Comparison of ENCODE assay signal across 8 cellular contexts in genomic region chr7:17530741-17531417, GRCh38.
A peak's percentile ranks its signal among the peaks of the same experiment; 100 is the strongest.
DNase-seq lines count a peak whose midpoint lies in the region; ATAC-seq and TF ChIP-seq lines count a peak whose summit lies in the region.

No MANE protein-coding gene starts in this region.

- TF ChIP-seq RAD21 in IMR-90 (IDR thresholded peaks at IDR 0.05; ENCODE audit: low read length): peak; percentile 41

- H3K4me1 ChIP-seq in IMR-90 (ENCODE audit: control insufficient read depth, insufficient read depth, low read length): peaks cover 9% of the 10 kb centered on the region
- peaks cover 0 to 8% (median 1%) of the 10 kb centered on the region in 6 donors for H3K4me1 ChIP-seq in spleen

- H3K9me3 ChIP-seq in IMR-90 (ENCODE audit: control insufficient read depth, insufficient read depth, low read length) (no peaks in the 10 kb centered on the region), spleen (no peaks in the 10 kb centered on the region)

- ATAC-seq in GM18907 (IDR thresholded peaks at IDR 0.05; ENCODE audit: unreplicated experiment): peak; percentile 80
- ATAC-seq in IMR-90 (ENCODE audit: low read depth): 0 out of 2 replicates have a peak, but pooled peaks have one; percentile 14
- ATAC-seq in stimulated activated memory B cell treated with anti-CD40 and anti-IgM and Interleukin-4, amounts not matched to agents 10 μg/mL and 1 μg/mL and 100 μg/mL, for 72 hours: no peak

- no peaks in the 10 kb centered on the region for H3K79me1 ChIP-seq in IMR-90 (ENCODE audit: low read depth in 1 of 2, low read length in 2 of 2)

- H3K27me3 Mint-ChIP-seq in stimulated activated memory B cell treated with anti-CD40 and anti-IgM and Interleukin-4, amounts not matched to agents 10 μg/mL and 1 μg/mL and 100 μg/mL, for 72 hours: no peaks in the 10 kb centered on the region

- no peak overlapping the region for H2AK9ac ChIP-seq in IMR-90 (replicated peaks; ENCODE audit: low read depth, low read length, poor library complexity)

- H3K4me2 ChIP-seq in IMR-90 (ENCODE audit: low read depth, low read length): no peak overlapping the region

- in situ Hi-C loops in IMR-90 (cut with MboI; ENCODE audit: low sequenced_read_pairs): no loop called here

- H4K5ac ChIP-seq in IMR-90 (ENCODE audit: low read depth, low read length): no peak overlapping the region

- no peak for DNase-seq in AG10803 (ENCODE audit: low read depth)
- peak; percentile 15 for DNase-seq in IMR-90
- DNase-seq in choroid plexus epithelial cell (ENCODE audit: low read depth): peak; percentile 72
- DNase-seq in spleen: no peak
- no peak for DNase-seq in erythroblast (lab: John Stamatoyannopoulos, UW)
- no peak for DNase-seq in NCI-H187 treated with DMSO at 0.1 percent for 48 hours (lab: John Stamatoyannopoulos, UW)

- H3K4ac ChIP-seq in IMR-90 (ENCODE audit: low read depth, low read length): no peak overlapping the region; the same call in 1 of the 2 replicates

- peak overlapping the region; percentile 60; the same call in 2 of the 3 replicates for H2BK15ac ChIP-seq in IMR-90 (ENCODE audit: low read depth, low read length)

- H3K36me3 ChIP-seq in IMR-90 (ENCODE audit: control insufficient read depth, insufficient read depth, low read length) (no peaks in the 10 kb centered on the region), spleen (no peaks in the 10 kb centered on the region)

- peak overlapping the region; percentile 44; the same call in 1 of the 2 replicates for H2AK5ac ChIP-seq in IMR-90 (ENCODE audit: low read depth, low read length)

- no peaks in the 10 kb centered on the region for H3K9me3 Mint-ChIP-seq in stimulated activated memory B cell treated with anti-CD40 and anti-IgM and Interleukin-4, amounts not matched to agents 10 μg/mL and 1 μg/mL and 100 μg/mL, for 72 hours

- TF ChIP-seq CTCF in AG10803 (conservative IDR thresholded peaks at IDR 0.05; ENCODE audit: low read length) (peak; percentile 8), IMR-90 (conservative IDR thresholded peaks at IDR 0.05; ENCODE audit: low read depth, low read length) (peak; percentile 41), choroid plexus epithelial cell (conservative IDR thresholded peaks at IDR 0.05; ENCODE audit: low read depth, low read length) (peak; percentile 32), spleen (IDR thresholded peaks at IDR 0.05 in 8 of 11, conservative IDR thresholded peaks at IDR 0.05 in 3 of 11) (peak in 6 of 11 experiments; percentile 10 to 41 (median 18))

- H3K36me3 Mint-ChIP-seq in stimulated activated memory B cell treated with anti-CD40 and anti-IgM and Interleukin-4, amounts not matched to agents 10 μg/mL and 1 μg/mL and 100 μg/mL, for 72 hours: no peaks in the 10 kb centered on the region

- H3K27me3 ChIP-seq in IMR-90 (ENCODE audit: control insufficient read depth, insufficient read depth, low read length) (no peaks in the 10 kb centered on the region), spleen (replicated peaks in 1 of 7) (no peaks in the 10 kb centered on the region)

- dilution Hi-C loops in IMR-90 (cut with HindIII; ENCODE audit: low sequenced_read_pairs, unreplicated experiment): no loop called here

- no peak overlapping the region for H3K27ac Mint-ChIP-seq in stimulated activated memory B cell treated with anti-CD40 and anti-IgM and Interleukin-4, amounts not matched to agents 10 μg/mL and 1 μg/mL and 100 μg/mL, for 72 hours

- no peak overlapping the region for H2AFZ ChIP-seq in IMR-90 (replicated peaks; ENCODE audit: low read length, poor library complexity)

- no CpG with 5 or more reads among the region's 5 CpGs for WGBS in IMR-90 (ENCODE audit: extremely low coverage in 2 of 2, insufficient read length in 1 of 2), 2 experiments
- 67 to 77% (median 73%) methylated on average over 5 of the region's 5 CpGs for WGBS in spleen, 5 donors

- intact Hi-C loops in IMR-90 (cut with micrococcal nuclease) (loop anchor here (5.0 to 10.0 kb wide), 3 partner anchors 116 to 546 kb away; no protein-coding TSS in a partner anchor), spleen (cut with DNase I; ENCODE audit: low total_unique reads) (no loop called here)

- CTCF ChIA-PET in IMR-90 (lab: Yijun Ruan, JAX): interaction anchor here (1.1 kb wide), 1 partner anchor 229 kb away, joined by 3 read pairs; no protein-coding TSS in a partner anchor

- POLR2A ChIA-PET in IMR-90 (lab: Charles Lee; ENCODE audit: unreplicated experiment): no interaction called here

- 0 out of 2 replicates have a peak overlapping the region, but pooled peaks have one; percentile 21 for H2BK120ac ChIP-seq in IMR-90 (ENCODE audit: low read depth, low read length)

- no peak overlapping the region for H3K4me3 ChIP-seq in AG10803 (ENCODE audit: low read length)
- H3K4me3 ChIP-seq in IMR-90 (ENCODE audit: insufficient read depth, low read depth, low read length): no peak overlapping the region
- H3K4me3 ChIP-seq in choroid plexus epithelial cell (ENCODE audit: low read depth, low read length): no peak overlapping the region
- H3K4me3 ChIP-seq in spleen: no peak overlapping the region

- peak overlapping the region; percentile 89; the same call in 1 of the 2 replicates for H2BK20ac ChIP-seq in IMR-90 (ENCODE audit: low read depth, low read length)

- H3K27ac ChIP-seq in IMR-90 (ENCODE audit: insufficient read depth, low read length) (no peak overlapping the region), spleen (no peak overlapping the region)

- no peak overlapping the region for H2BK5ac ChIP-seq in IMR-90 (ENCODE audit: low read depth, low read length, poor library complexity, severe bottlenecking)

- H4K91ac ChIP-seq in IMR-90 (ENCODE audit: insufficient read depth, low read depth, low read length): peak overlapping the region; percentile 34

- no peak overlapping the region for H3K56ac ChIP-seq in IMR-90 (ENCODE audit: extremely low read depth, insufficient read depth, low read length)

- H3K9ac ChIP-seq in IMR-90 (ENCODE audit: low read depth, low read length): no peak overlapping the region

- H3K14ac ChIP-seq in IMR-90 (replicated peaks; ENCODE audit: low read depth, low read length): no peak overlapping the region; the same call in 1 of the 2 replicates

- H3K23ac ChIP-seq in IMR-90 (ENCODE audit: low read depth, low read length): no peak overlapping the region

- no peaks in the 10 kb centered on the region for H4K20me1 ChIP-seq in IMR-90 (ENCODE audit: insufficient read depth, low read length)

- TF ChIP-seq POLR2A in IMR-90 (IDR thresholded peaks at IDR 0.05; ENCODE audit: low read depth, low read length): no peak
- no peak for TF ChIP-seq POLR2A in spleen (IDR thresholded peaks at IDR 0.05)
- TF ChIP-seq POLR2A in erythroblast (IDR thresholded peaks at IDR 0.05; ENCODE audit: low read length): no peak

- no peak overlapping the region; the same call in 1 of the 2 replicates for H3K18ac ChIP-seq in IMR-90 (ENCODE audit: low read depth, low read length)

- H3K4me3 Mint-ChIP-seq in stimulated activated memory B cell treated with anti-CD40 and anti-IgM and Interleukin-4, amounts not matched to agents 10 μg/mL and 1 μg/mL and 100 μg/mL, for 72 hours: no peak overlapping the region

- H4K8ac ChIP-seq in IMR-90 (ENCODE audit: low read depth in 2 of 2, low read length in 2 of 2): 0 out of 4 replicates have a peak overlapping the region, but pooled peaks of 1 of the 2 experiments have one; percentile 15

- peaks cover 5% of the 10 kb centered on the region for H3K4me1 Mint-ChIP-seq in stimulated activated memory B cell treated with anti-CD40 and anti-IgM and Interleukin-4, amounts not matched to agents 10 μg/mL and 1 μg/mL and 100 μg/mL, for 72 hours

- BruUV-seq in IMR-90 (replicated peaks; lab: Mats Ljungman, UMichigan): no TSS peak

- peaks cover 6% of the 10 kb centered on the region; the same call in 1 of the 2 replicates for H3K9me1 ChIP-seq in IMR-90 (ENCODE audit: insufficient read depth, low read length)

TF ChIP-seq in IMR-90, 13 proteins besides CTCF, POLR2A, EP300 and RAD21:
- no peak for TF ChIP-seq NFE2L2 (IDR thresholded peaks at IDR 0.05; ENCODE audit: low read depth, low read length)
- TF ChIP-seq FOS (IDR thresholded peaks at IDR 0.05; ENCODE audit: low read depth, low read length): no peak
- TF ChIP-seq RCOR1 (IDR thresholded peaks at IDR 0.05; ENCODE audit: insufficient replicate concordance, low read length): no peak
- TF ChIP-seq, protein P1, sequence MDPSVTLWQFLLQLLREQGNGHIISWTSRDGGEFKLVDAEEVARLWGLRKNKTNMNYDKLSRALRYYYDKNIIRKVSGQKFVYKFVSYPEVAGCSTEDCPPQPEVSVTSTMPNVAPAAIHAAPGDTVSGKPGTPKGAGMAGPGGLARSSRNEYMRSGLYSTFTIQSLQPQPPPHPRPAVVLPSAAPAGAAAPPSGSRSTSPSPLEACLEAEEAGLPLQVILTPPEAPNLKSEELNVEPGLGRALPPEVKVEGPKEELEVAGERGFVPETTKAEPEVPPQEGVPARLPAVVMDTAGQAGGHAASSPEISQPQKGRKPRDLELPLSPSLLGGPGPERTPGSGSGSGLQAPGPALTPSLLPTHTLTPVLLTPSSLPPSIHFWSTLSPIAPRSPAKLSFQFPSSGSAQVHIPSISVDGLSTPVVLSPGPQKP (IDR thresholded peaks at IDR 0.05; ENCODE audit: borderline replicate concordance, low read depth, low read length): no peak
- no peak for TF ChIP-seq MAFK (IDR thresholded peaks at IDR 0.05; ENCODE audit: low read depth, low read length)
- no peak for TF ChIP-seq SMC3 (IDR thresholded peaks at IDR 0.05; ENCODE audit: low read depth, low read length)
- no peak for TF ChIP-seq BHLHE40 (IDR thresholded peaks at IDR 0.05; ENCODE audit: low read depth, low read length)
- TF ChIP-seq MAZ (IDR thresholded peaks at IDR 0.05; ENCODE audit: borderline replicate concordance, low read depth, low read length): no peak
- no peak for TF ChIP-seq CHD1 (IDR thresholded peaks at IDR 0.05; ENCODE audit: low read depth, low read length)
- no peak for TF ChIP-seq USF2 (IDR thresholded peaks at IDR 0.05; ENCODE audit: low read depth, low read length)
- TF ChIP-seq RFX5 (IDR thresholded peaks at IDR 0.05; ENCODE audit: low read depth, low read length): no peak
- no peak for TF ChIP-seq MXI1 (IDR thresholded peaks at IDR 0.05; ENCODE audit: borderline replicate concordance, low read depth, low read length)
- no peak for TF ChIP-seq CEBPB (IDR thresholded peaks at IDR 0.05; ENCODE audit: low read depth, low read length)

Comparison
In these comparisons a context has a peak if more than half of its experiments do, and no peak if none do; other contexts are left out.
1. DNase-seq: peak in IMR-90 (single experiment) and choroid plexus epithelial cell (single experiment); none in AG10803 (single experiment), spleen (single experiment), erythroblast (0 of 2) and NCI-H187 treated with DMSO at 0.1 percent for 48 hours (single experiment).
2. Peak in every context shown above with its lines, with median percentiles within 50 percentile points of each other: CTCF ChIP-seq.